30 cellular contexts compared by ENCODE assay signal in genomic region chr17:2292100-2292499, GRCh38. TPM values are rescaled to one million over a fixed set of nuclear protein-coding genes. Genes with fewer than 3 reads are reported as not detected.
DNase-seq lines count a peak whose midpoint lies in the region; ATAC-seq, FAIRE-seq and TF ChIP-seq lines count a peak whose summit lies in the region.
"Had no signal": no experiment of that assay in that cellular context is flagged by ENCODE, and none has a peak within 500 bp of the region (broad histone marks: within the 10 kb centered on the region; RNA-seq: fewer than 3 reads in every experiment).

No MANE protein-coding gene starts in this region.

- CTCF ChIA-PET in AG04450 (lab: Charles Lee), result interaction anchor here (0.5 to 1.3 kb wide), 2 partner anchors 9 to 518 kb away, joined by 3 read pairs; no protein-coding TSS in a partner anchor
- CTCF ChIA-PET in CD4-positive, alpha-beta T cell (lab: Charles Lee), result no interaction called here

- H2AFZ ChIP-seq in GM23248 (no peak overlapping the region), mesenchymal stem cell (ENCODE audit: low read depth, low read length) (no peak overlapping the region)

- no peaks in the 10 kb centered on the region for H3K9me3 Mint-ChIP-seq in CD4-positive, alpha-beta T cell
- H3K9me3 Mint-ChIP-seq: activated CD4-positive, alpha-beta memory T cell treated with anti-CD3 and anti-CD28 coated beads, Interleukin-2, amount 10 ng/mL, durations not matched to agents 7 days and 5 days; CD8-positive, alpha-beta T cell; mesothelial cell of epicardium; natural killer cell had no signal

- H3K4ac ChIP-seq in mesenchymal stem cell (ENCODE audit: low read depth in 1 of 2, low read length in 2 of 2), result no peak overlapping the region

- no peak overlapping the region for H2BK120ac ChIP-seq in mesenchymal stem cell (ENCODE audit: low read depth, low read length)

- peaks cover 31% of the 10 kb centered on the region for H3K79me2 ChIP-seq in GM23248 (ENCODE audit: insufficient read depth)

- H4K8ac ChIP-seq in mesenchymal stem cell (ENCODE audit: low read length), result no peak overlapping the region

- no peak overlapping the region for H4K91ac ChIP-seq in mesenchymal stem cell (ENCODE audit: low read length)

- no peak overlapping the region for H3K4me3 Mint-ChIP-seq in CD4-positive, alpha-beta T cell
- H3K4me3 Mint-ChIP-seq: activated CD4-positive, alpha-beta memory T cell treated with anti-CD3 and anti-CD28 coated beads, Interleukin-2, amount 10 ng/mL, durations not matched to agents 7 days and 5 days; CD8-positive, alpha-beta T cell; mesothelial cell of epicardium; natural killer cell had no signal

- H3K9me3 ChIP-seq in AG04450 (ENCODE audit: control insufficient read depth, insufficient read depth, low read length), result no peaks in the 10 kb centered on the region
- no peaks in the 10 kb centered on the region for H3K9me3 ChIP-seq in GM23248 (ENCODE audit: low read depth)
- H3K9me3 ChIP-seq in mesenchymal stem cell (ENCODE audit: control insufficient read depth, low read length), result no peaks in the 10 kb centered on the region
- H3K9me3 ChIP-seq in CD4-positive, alpha-beta T cell (ENCODE audit: control insufficient read depth, low read length), result no peaks in the 10 kb centered on the region
- H3K9me3 ChIP-seq in small intestine (ENCODE audit: control insufficient read depth, low read depth), result no peaks in the 10 kb centered on the region
- H3K9me3 ChIP-seq: gastroesophageal sphincter, ovary, right lobe of liver had no signal

- no peak overlapping the region for H3K14ac ChIP-seq in mesenchymal stem cell (ENCODE audit: low read length in 2 of 2)

- H2BK12ac ChIP-seq in mesenchymal stem cell (ENCODE audit: low read length in 2 of 2), result no peak overlapping the region

- H3K36me3 Mint-ChIP-seq in CD4-positive, alpha-beta T cell (ENCODE audit: low read depth), result peaks cover 94% of the 10 kb centered on the region

- no peaks in the 10 kb centered on the region for H3K27me3 Mint-ChIP-seq in CD4-positive, alpha-beta T cell
- H3K27me3 Mint-ChIP-seq: activated CD4-positive, alpha-beta memory T cell treated with anti-CD3 and anti-CD28 coated beads, Interleukin-2, amount 10 ng/mL, durations not matched to agents 7 days and 5 days had no signal

- H2AK5ac ChIP-seq in mesenchymal stem cell (ENCODE audit: low read length, severe bottlenecking), result peak overlapping the region; percentile 88

- no peak overlapping the region for H2BK5ac ChIP-seq in mesenchymal stem cell (ENCODE audit: low read depth, low read length, poor library complexity, severe bottlenecking)

- DNase-seq in AG04450 (ENCODE audit: low read depth, low spot score) (peak; percentile 7), GM23248 (peak; percentile 41), brain microvascular endothelial cell (peak; percentile 16), mesenchymal stem cell (peak; percentile 22), activated gamma-delta T cell treated with Interleukin-2 at 50 U/mL for 16 hours (no peak), small intestine (no peak)
- DNase-seq in CD4-positive, alpha-beta T cell, result no peak
- DNase-seq: activated CD4-positive, alpha-beta memory T cell treated with anti-CD3 and anti-CD28 coated beads, Interleukin-2, amount 10 ng/mL, durations not matched to agents 7 days and 5 days; activated CD4-positive, CD25-positive, alpha-beta regulatory T cell; aorta; CD8-positive, alpha-beta T cell; cerebellar nuclear complex; DMS153; effector memory CD4-positive, alpha-beta T cell; KBM-7; left cardiac atrium; MV-4-11; natural killer cell; NCI-H1694 treated with DMSO at 0.1 percent for 48 hours; NCI-H226; NCI-H774; ovary; right lobe of liver; substantia nigra had no signal

- H3K27me3 ChIP-seq in AG04450 (ENCODE audit: control insufficient read depth, insufficient read depth, low read length) (no peaks in the 10 kb centered on the region), GM23248 (replicated peaks; ENCODE audit: insufficient read depth) (no peaks in the 10 kb centered on the region), brain microvascular endothelial cell (replicated peaks) (no peaks in the 10 kb centered on the region), mesenchymal stem cell (ENCODE audit: control insufficient read depth in 1 of 2, insufficient read depth in 1 of 2, low read length in 2 of 2) (no peaks in the 10 kb centered on the region), small intestine (ENCODE audit: control insufficient read depth in 2 of 2, insufficient read depth in 2 of 2, low read length in 2 of 2) (no peaks in the 10 kb centered on the region)
- H3K27me3 ChIP-seq in CD4-positive, alpha-beta T cell (ENCODE audit: control insufficient read depth, insufficient read depth, low read length), result no peaks in the 10 kb centered on the region
- H3K27me3 ChIP-seq: gastroesophageal sphincter, ovary, right lobe of liver had no signal

- ATAC-seq in CD4-positive, alpha-beta T cell (ENCODE audit: poor library complexity), result no peak
- no peak for ATAC-seq in GM19463 (IDR thresholded peaks at IDR 0.05; ENCODE audit: unreplicated experiment)
- ATAC-seq: CD8-positive, alpha-beta T cell; esophagus mucosa; gastroesophageal sphincter; GM12878; left cardiac atrium; natural killer cell; right lobe of liver had no signal

- H3K4me1 ChIP-seq in GM23248 (ENCODE audit: insufficient read depth) (peaks cover 8% of the 10 kb centered on the region), mesenchymal stem cell (ENCODE audit: control insufficient read depth, insufficient read depth, low read depth, low read length) (peaks cover 6% of the 10 kb centered on the region), small intestine (ENCODE audit: control insufficient read depth in 2 of 2, insufficient read depth in 1 of 2, low read depth in 1 of 2, low read length in 1 of 2) (no peaks in the 10 kb centered on the region)
- H3K4me1 ChIP-seq: right lobe of liver had no signal

- H2BK15ac ChIP-seq in mesenchymal stem cell (ENCODE audit: low read depth, poor library complexity, severe bottlenecking), result no peak overlapping the region

- H3F3A ChIP-seq in GM23248 (ENCODE audit: insufficient read depth), result peaks cover 13% of the 10 kb centered on the region; the same call in 1 of the 2 replicates

- TF ChIP-seq CTCF in AG04450 (IDR thresholded peaks at IDR 0.05; ENCODE audit: low read depth, low read length) (no peak), brain microvascular endothelial cell (IDR thresholded peaks at IDR 0.05; ENCODE audit: low read depth, low read length, missing control alignments) (no peak)
- TF ChIP-seq CTCF in CD4-positive, alpha-beta T cell (IDR thresholded peaks at IDR 0.05), result no peak

- in situ Hi-C loops in GM23248 (cut with MboI), result no loop called here
- in situ Hi-C loops in brain microvascular endothelial cell (cut with HindIII; ENCODE audit: low pct_ligation_motif_present, low sequenced_read_pairs), result no loop called here

- intact Hi-C loops in CD4-positive, alpha-beta T cell (cut with DNase I, micrococcal nuclease), result no loop called here

- peaks cover 39% of the 10 kb centered on the region for H3K79me1 ChIP-seq in mesenchymal stem cell (replicated peaks; ENCODE audit: low read length, poor library complexity, severe bottlenecking)

- H3K27ac Mint-ChIP-seq in CD4-positive, alpha-beta T cell, result no peak overlapping the region
- H3K27ac Mint-ChIP-seq: activated CD4-positive, alpha-beta memory T cell treated with anti-CD3 and anti-CD28 coated beads, Interleukin-2, amount 10 ng/mL, durations not matched to agents 7 days and 5 days; CD8-positive, alpha-beta T cell; mesothelial cell of epicardium; natural killer cell had no signal

- no peak overlapping the region for H3K18ac ChIP-seq in mesenchymal stem cell (ENCODE audit: low read depth in 1 of 2, low read length in 2 of 2)

- no peak for FAIRE-seq in small intestine (lab: Jason Lieb, UNC)
- FAIRE-seq: GM12878, urothelium cell line had no signal

- no peak overlapping the region for H3K23ac ChIP-seq in mesenchymal stem cell (ENCODE audit: low read length in 2 of 2)

- no peaks in the 10 kb centered on the region for H3K9me2 ChIP-seq in GM23248 (ENCODE audit: insufficient read depth)

- H3K9ac ChIP-seq in GM23248 (no peak overlapping the region), mesenchymal stem cell (ENCODE audit: low read length) (peak overlapping the region; percentile 7)

- H4K20me1 ChIP-seq in GM23248 (ENCODE audit: insufficient read depth), result no peaks in the 10 kb centered on the region

- POLR2A ChIA-PET in AG04450 (lab: Yijun Ruan, JAX), result no interaction called here
- POLR2A ChIA-PET in CD4-positive, alpha-beta T cell (lab: Charles Lee), result no interaction called here

- H3K36me3 ChIP-seq in GM23248 (ENCODE audit: low read depth) (peaks cover 30% of the 10 kb centered on the region; the same call in 1 of the 2 replicates), brain microvascular endothelial cell (replicated peaks) (peaks cover 39% of the 10 kb centered on the region), mesenchymal stem cell (ENCODE audit: control insufficient read depth in 1 of 2, insufficient read depth in 2 of 2, low read depth in 1 of 2, low read length in 2 of 2) (peaks cover 30 to 87% of the 10 kb centered on the region in 2 experiments), small intestine (ENCODE audit: control insufficient read depth in 2 of 2, insufficient read depth in 2 of 2, low read length in 2 of 2) (peaks cover 7 to 24% of the 10 kb centered on the region in 2 donors)
- H3K36me3 ChIP-seq: ovary had no signal

- peaks cover 31% of the 10 kb centered on the region for H3K4me1 Mint-ChIP-seq in CD4-positive, alpha-beta T cell (ENCODE audit: low read depth)
- H3K4me1 Mint-ChIP-seq: mesothelial cell of epicardium had no signal

- H3K4me3 ChIP-seq in AG04450 (ENCODE audit: low read depth, low read length) (no peak overlapping the region), GM23248 (no peak overlapping the region), brain microvascular endothelial cell (ENCODE audit: low read depth, low read length) (no peak overlapping the region), mesenchymal stem cell (ENCODE audit: insufficient read depth in 1 of 2, low read depth in 1 of 2, low read length in 2 of 2) (no peak overlapping the region), small intestine (ENCODE audit: low read depth in 1 of 2, low read length in 2 of 2) (no peak overlapping the region)
- H3K4me3 ChIP-seq: gastroesophageal sphincter, GM12878, ovary, right lobe of liver had no signal

- 91 to 92% methylated on average over 2 of the region's 2 CpGs for WGBS in GM23248 (ENCODE audit: low coverage in 1 of 2, low lambda C conversion rate in 2 of 2, missing lambda C conversion rate in 2 of 2), 2 experiments
- WGBS in mesenchymal stem cell, result 81% methylated on average over 1 of the region's 2 CpGs
- WGBS in small intestine, 3 donors, result 88 to 89% (median 89%) methylated on average over 2 of the region's 2 CpGs

- H3K27ac ChIP-seq in AG04450 (ENCODE audit: low read depth, low read length), result no peak overlapping the region
- H3K27ac ChIP-seq in GM23248, result no peak overlapping the region
- no peak overlapping the region for H3K27ac ChIP-seq in brain microvascular endothelial cell
- peak overlapping the region; percentile 43 for H3K27ac ChIP-seq in mesenchymal stem cell (ENCODE audit: low read length, poor library complexity, severe bottlenecking)
- H3K27ac ChIP-seq in CD4-positive, alpha-beta T cell (ENCODE audit: low read depth, low read length), result no peak overlapping the region
- no peak overlapping the region for H3K27ac ChIP-seq in small intestine (ENCODE audit: low read depth in 1 of 2, low read length in 1 of 2)
- H3K27ac ChIP-seq: gastroesophageal sphincter, ovary, right lobe of liver had no signal

- H3K4me2 ChIP-seq in GM23248 (ENCODE audit: unreplicated experiment), result no peak overlapping the region
- no peak overlapping the region for H3K4me2 ChIP-seq in mesenchymal stem cell (ENCODE audit: low read length, poor library complexity, severe bottlenecking)

RNA-seq across cellular contexts. Expression of gene SMG6, which starts 11.5 kb away (rescaled TPM):
- polyA plus RNA-seq in AG04450 (2011; rRNA removed) (27.3 and 41.3 TPM in 2 replicates), GM23248 (2016; fragmentation: Nextera tagmentation; extraction: Ambion mirVana) (16.8 and 18.7 TPM in 2 replicates), small intestine (10 to 100 TPM; 15.9 to 16.9 (median 15.9) TPM)
- polyA minus RNA-seq in AG04450 (2011; rRNA and poly(A)+ RNA removed), result 54.7 and 78.0 TPM in 2 replicates
- total RNA-seq in GM23248 (2014; rRNA removed; shearing (Covaris generic)), result 34.9 and 63.1 TPM in 2 replicates
- polyA plus RNA-seq in mesenchymal stem cell (2013, experiment 1 of 2), result 25.3 TPM
- 25.6 TPM for polyA plus RNA-seq in mesenchymal stem cell (2013, experiment 2 of 2)
- total RNA-seq in CD4-positive, alpha-beta T cell, result 10 to 100 TPM; 39.3 to 39.7 TPM

RNA-seq across cellular contexts. Expression of gene SRR, which starts 11.7 kb away (rescaled TPM):
- polyA plus RNA-seq in AG04450 (2011; rRNA removed) (22.7 and 27.3 TPM in 2 replicates), GM23248 (2016; fragmentation: Nextera tagmentation; extraction: Ambion mirVana) (28.8 and 29.8 TPM in 2 replicates), small intestine (1 to 10 TPM; 2.2 to 8.3 (median 2.2) TPM)
- 17.2 and 18.5 TPM in 2 replicates for polyA minus RNA-seq in AG04450 (2011; rRNA and poly(A)+ RNA removed)
- 24.2 and 26.3 TPM in 2 replicates for total RNA-seq in GM23248 (2014; rRNA removed; shearing (Covaris generic))
- polyA plus RNA-seq in mesenchymal stem cell (2013, experiment 1 of 2), result 12.2 TPM
- polyA plus RNA-seq in mesenchymal stem cell (2013, experiment 2 of 2), result 10.6 TPM
- 1 to 10 TPM; 2.5 to 2.8 TPM for total RNA-seq in CD4-positive, alpha-beta T cell

RNA-seq across cellular contexts. Expression of gene TSR1, which starts 44.2 kb away (rescaled TPM):
- polyA plus RNA-seq in AG04450 (2011; rRNA removed) (15.1 and 15.5 TPM in 2 replicates), GM23248 (2016; fragmentation: Nextera tagmentation; extraction: Ambion mirVana) (45.7 and 46.9 TPM in 2 replicates), small intestine (10 to 100 TPM in 1 of 3 donors, 1 to 10 TPM in 2; 4.5 to 15.2 (median 8.1) TPM)
- polyA minus RNA-seq in AG04450 (2011; rRNA and poly(A)+ RNA removed), result 18.6 and 22.8 TPM in 2 replicates
- total RNA-seq in GM23248 (2014; rRNA removed; shearing (Covaris generic)), result 44.6 and 73.3 TPM in 2 replicates
- 13.3 TPM for polyA plus RNA-seq in mesenchymal stem cell (2013, experiment 1 of 2)
- 12.6 TPM for polyA plus RNA-seq in mesenchymal stem cell (2013, experiment 2 of 2)
- total RNA-seq in CD4-positive, alpha-beta T cell, result 10 to 100 TPM; 29.6 to 31.9 TPM

RNA-seq across cellular contexts. Expression of gene SGSM2, which starts 45.2 kb away (rescaled TPM):
- 19.7 and 29.5 TPM in 2 replicates for polyA plus RNA-seq in AG04450 (2011; rRNA removed)
- 35.8 and 44.5 TPM in 2 replicates for polyA minus RNA-seq in AG04450 (2011; rRNA and poly(A)+ RNA removed)
- total RNA-seq in GM23248 (2014; rRNA removed; shearing (Covaris generic)), result 29.2 and 32.3 TPM in 2 replicates
- 17.8 and 19.8 TPM in 2 replicates for polyA plus RNA-seq in GM23248 (2016; fragmentation: Nextera tagmentation; extraction: Ambion mirVana)
- 39.7 TPM for polyA plus RNA-seq in mesenchymal stem cell (2013, experiment 1 of 2)
- polyA plus RNA-seq in mesenchymal stem cell (2013, experiment 2 of 2), result 36.3 TPM
- 100 to 1,000 TPM; 147 to 154 TPM for total RNA-seq in CD4-positive, alpha-beta T cell
- 10 to 100 TPM; 32.2 to 55.9 (median 42.4) TPM for polyA plus RNA-seq in small intestine

Comparison
In these comparisons a context has a peak if more than half of its experiments do, and no peak if none do; other contexts are left out.
1. DNase-seq: peak in AG04450 (single experiment), GM23248 (single experiment), brain microvascular endothelial cell (single experiment) and mesenchymal stem cell (single experiment); none in CD4-positive, alpha-beta T cell (0 of 10), activated gamma-delta T cell treated with Interleukin-2 at 50 U/mL for 16 hours (single experiment) and small intestine (single experiment).